Comparison of ENCODE assay signal across 8 cellular contexts in genomic region chr22:41444360-41445170, GRCh38. TPM values are rescaled to one million over a fixed set of nuclear protein-coding genes. Genes with fewer than 3 reads are reported as not detected.
DNase-seq lines count a peak whose midpoint lies in the region; ATAC-seq, FAIRE-seq and TF ChIP-seq lines count a peak whose summit lies in the region.

No MANE protein-coding gene starts in this region.

- peak overlapping the region; percentile 98 for H3K4me3 Mint-ChIP-seq in mesothelial cell of epicardium

- H3K27ac Mint-ChIP-seq in mesothelial cell of epicardium, result peak overlapping the region; percentile 98

- H3K36me3 ChIP-seq in HUES48 (ENCODE audit: control insufficient read depth, insufficient read depth, low read length), result peaks cover 30% of the 10 kb centered on the region
- peaks cover 28% of the 10 kb centered on the region; the same call in 1 of the 2 replicates for H3K36me3 ChIP-seq in OCI-LY7 (ENCODE audit: insufficient read depth, low read length)
- H3K36me3 ChIP-seq in endothelial cell of umbilical vein (ENCODE audit: control insufficient read depth in 2 of 2, extremely low read depth in 1 of 2, insufficient read depth in 2 of 2, low read length in 2 of 2), result no peaks in the 10 kb centered on the region

- H3K4me3 ChIP-seq in HUES48 (ENCODE audit: low read depth, low read length) (peak overlapping the region; percentile 80), OCI-LY7 (ENCODE audit: low read depth, low read length, poor library complexity, severe bottlenecking) (peak overlapping the region; percentile 83), endothelial cell of umbilical vein (replicated peaks in 1 of 3; ENCODE audit: insufficient read depth in 1 of 3, low read depth in 1 of 3, low read length in 3 of 3) (peak overlapping the region; percentile 95 to 100 (median 96))

- POLR2A ChIA-PET in OCI-LY7 (lab: Charles Lee) (interaction anchor here (1.0 kb wide), 1 partner anchor 24 kb away, joined by 9 read pairs; the partner anchor contains the start of genes ACO2 and PHF5A), endothelial cell of umbilical vein (lab: Charles Lee) (interaction anchor here (0.6 to 2.3 kb wide), 3 partner anchors 27 to 63 kb away, joined by 3 to 6 read pairs (median 5); no protein-coding TSS in a partner anchor)

- peak; percentile 52 for ATAC-seq in GM21381 (IDR thresholded peaks at IDR 0.05; ENCODE audit: unreplicated experiment)

- FAIRE-seq in endothelial cell of umbilical vein (lab: Jason Lieb, UNC), result peak; percentile 97

- H3K9me1 ChIP-seq in endothelial cell of umbilical vein (replicated peaks; ENCODE audit: control insufficient read depth, extremely low read depth, insufficient read depth, low read length), result no peaks in the 10 kb centered on the region

- TF ChIP-seq POLR2A in endothelial cell of umbilical vein (IDR thresholded peaks at IDR 0.05; ENCODE audit: low read depth, low read length), result peak; percentile 73

- H3K4me2 ChIP-seq in OCI-LY7 (ENCODE audit: low read length) (peak overlapping the region; percentile 98), endothelial cell of umbilical vein (ENCODE audit: insufficient read depth, low read length) (peak overlapping the region; percentile 92)

- no peaks in the 10 kb centered on the region for H3K9me3 ChIP-seq in HUES48 (ENCODE audit: control insufficient read depth, insufficient read depth, low read length)
- no peaks in the 10 kb centered on the region for H3K9me3 ChIP-seq in OCI-LY7 (ENCODE audit: low read length)
- H3K9me3 ChIP-seq in endothelial cell of umbilical vein (replicated peaks; ENCODE audit: control insufficient read depth, insufficient read depth, low read length), result no peaks in the 10 kb centered on the region

- peak overlapping the region; percentile 93 for H3K9ac ChIP-seq in HUES48 (ENCODE audit: low read depth, low read length)
- H3K9ac ChIP-seq in endothelial cell of umbilical vein (replicated peaks; ENCODE audit: extremely low read depth, insufficient read depth, low read length), result peak overlapping the region; percentile 89

- H3K27ac ChIP-seq in HUES48 (ENCODE audit: low read depth, low read length), result peak overlapping the region; percentile 100
- peak overlapping the region; percentile 85 for H3K27ac ChIP-seq in OCI-LY7 (ENCODE audit: low read depth, low read length, poor library complexity, severe bottlenecking)
- H3K27ac ChIP-seq in endothelial cell of umbilical vein (ENCODE audit: insufficient read depth, low read depth, low read length), result peak overlapping the region; percentile 32

- H3K9me3 Mint-ChIP-seq in mesothelial cell of epicardium, result no peaks in the 10 kb centered on the region

- H3K79me2 ChIP-seq in OCI-LY7 (ENCODE audit: insufficient read depth, low read depth, low read length) (peaks cover 53% of the 10 kb centered on the region), endothelial cell of umbilical vein (ENCODE audit: control insufficient read depth, insufficient read depth, low read length) (peaks cover 63% of the 10 kb centered on the region)

- peaks cover 23% of the 10 kb centered on the region for H3K4me1 Mint-ChIP-seq in mesothelial cell of epicardium

- peak; percentile 96 for DNase-seq in COLO829 (ENCODE audit: low spot score)
- DNase-seq in OCI-LY7 (ENCODE audit: low spot score), result peak; percentile 97
- peak; percentile 78 for DNase-seq in activated T-cell treated with anti-CD3 and anti-CD28 coated beads for 24 hours (ENCODE audit: low read depth)
- peak; percentile 99 for DNase-seq in endothelial cell of umbilical vein (ENCODE audit: low read depth, low spot score)
- DNase-seq in mesothelial cell of epicardium (ENCODE audit: low spot score in 2 of 2, unreplicated experiment in 2 of 2), result peak; percentile 92 to 96
- DNase-seq in stimulated activated CD8-positive, alpha-beta memory T cell treated with anti-CD3 and anti-CD28 coated beads, Interleukin-15, amount 100 ng/mL, for 24 hours (ENCODE audit: low read depth), result peak; percentile 57

- peak overlapping the region; percentile 51; the same call in 1 of the 2 replicates for H2AFZ ChIP-seq in OCI-LY7 (ENCODE audit: low read length)
- peak overlapping the region; percentile 19 for H2AFZ ChIP-seq in endothelial cell of umbilical vein (ENCODE audit: low read depth, low read length)

- CTCF ChIA-PET in OCI-LY7 (lab: Charles Lee; ENCODE audit: unreplicated experiment), result no interaction called here
- CTCF ChIA-PET in endothelial cell of umbilical vein (lab: Charles Lee), result interaction anchor here (1.2 to 2.8 kb wide), 5 partner anchors 11 to 82 kb away, joined by 3 to 20 read pairs (median 4); partner anchors contain the start of gene PHF5A

- no peaks in the 10 kb centered on the region for H3K27me3 Mint-ChIP-seq in mesothelial cell of epicardium (ENCODE audit: low read depth)

- peaks cover 6% of the 10 kb centered on the region for H3K4me1 ChIP-seq in HUES48 (ENCODE audit: control insufficient read depth, insufficient read depth, low read length)
- H3K4me1 ChIP-seq in OCI-LY7 (ENCODE audit: insufficient read depth, low read length, poor library complexity, severe bottlenecking), result peaks cover 14% of the 10 kb centered on the region
- H3K4me1 ChIP-seq in endothelial cell of umbilical vein (ENCODE audit: control insufficient read depth, extremely low read depth, insufficient read depth, low read length), result peaks cover 4% of the 10 kb centered on the region

- TF ChIP-seq CTCF in OCI-LY7 (conservative IDR thresholded peaks at IDR 0.05; ENCODE audit: low read length), result no peak
- TF ChIP-seq CTCF in endothelial cell of umbilical vein (IDR thresholded peaks at IDR 0.05; ENCODE audit: extremely low read depth in 1 of 2, insufficient read depth in 1 of 2, low read depth in 1 of 2, low read length in 2 of 2), result no peak
- no peak for TF ChIP-seq CTCF in mesothelial cell of epicardium (IDR thresholded peaks at IDR 0.05; ENCODE audit: unreplicated experiment)

- intact Hi-C loops in OCI-LY7 (cut with micrococcal nuclease; ENCODE audit: unreplicated experiment), result loop anchor here (5.0 to 10.0 kb wide), 3 partner anchors 157 to 1170 kb away; partner anchors contain the start of genes EP300, POLDIP3 and RANGAP1
- intact Hi-C loops in endothelial cell of umbilical vein (cut with micrococcal nuclease), result loop anchor here (1.0 kb wide), 1 partner anchor 24 kb away; the partner anchor contains the start of gene PHF5A

- H3K27me3 ChIP-seq in HUES48 (ENCODE audit: control insufficient read depth, insufficient read depth, low read length) (no peaks in the 10 kb centered on the region), endothelial cell of umbilical vein (ENCODE audit: control insufficient read depth in 2 of 2, insufficient read depth in 2 of 2, low read length in 2 of 2) (no peaks in the 10 kb centered on the region)

- H3K36me3 Mint-ChIP-seq in mesothelial cell of epicardium, result peaks cover 1% of the 10 kb centered on the region

- H3K9me2 ChIP-seq in OCI-LY7 (ENCODE audit: insufficient read depth, low read length), result no peaks in the 10 kb centered on the region

- dilution Hi-C loops in endothelial cell of umbilical vein (cut with MboI; ENCODE audit: extremely low pct_ligation_motif_present, low sequenced_read_pairs), result no loop called here

- BruUV-seq in OCI-LY7 (replicated peaks; lab: Mats Ljungman, UMichigan) (no TSS peak), endothelial cell of umbilical vein (replicated peaks; lab: Mats Ljungman, UMichigan) (no TSS peak)

- H4K20me1 ChIP-seq in OCI-LY7 (ENCODE audit: insufficient read depth, low read length) (no peaks in the 10 kb centered on the region), endothelial cell of umbilical vein (replicated peaks; ENCODE audit: control insufficient read depth, extremely low read depth, insufficient read depth, low read length) (peaks cover 4% of the 10 kb centered on the region)

TF ChIP-seq in endothelial cell of umbilical vein, 7 proteins besides CTCF, POLR2A, EP300 and RAD21 (continues in another document):
- TF ChIP-seq FOS (IDR thresholded peaks at IDR 0.05; ENCODE audit: borderline replicate concordance, insufficient read depth, low read length) (no peak), MYC (IDR thresholded peaks at IDR 0.05; ENCODE audit: low read depth, low read length) (no peak)

RNA-seq across cellular contexts. Expression of gene TOB2, which starts 2.0 kb away (rescaled TPM):
- 13.5 and 13.9 TPM in 2 replicates for total RNA-seq in OCI-LY7 (2014; rRNA removed; shearing (Covaris generic))
- total RNA-seq in OCI-LY7 (2022), result 19.9 and 27.0 TPM in 2 replicates
- total RNA-seq in endothelial cell of umbilical vein, result 39.4 and 44.7 TPM in 2 replicates
- polyA plus RNA-seq in endothelial cell of umbilical vein, result 21.7 and 23.2 TPM in 2 replicates
- polyA plus RNA-seq in endothelial cell of umbilical vein (2011; cell fraction: cytosol; rRNA removed), result 20.4 and 20.6 TPM in 2 replicates
- polyA plus RNA-seq in endothelial cell of umbilical vein (2011; cell fraction: nucleus; rRNA removed), result 11.4 and 11.7 TPM in 2 replicates
- polyA plus RNA-seq in endothelial cell of umbilical vein (2012), result 19.8 and 23.9 TPM in 2 replicates
- polyA minus RNA-seq in endothelial cell of umbilical vein, result 19.8 and 23.1 TPM in 2 replicates
- polyA minus RNA-seq in endothelial cell of umbilical vein (2011; cell fraction: cytosol; rRNA and poly(A)+ RNA removed), result 13.4 TPM
- polyA minus RNA-seq in endothelial cell of umbilical vein (2011; cell fraction: nucleus; rRNA and poly(A)+ RNA removed), result 6.5 and 7.0 TPM in 2 replicates
- 40.2 to 44.0 TPM (median 42.1 TPM) in 3 replicates for total RNA-seq in mesothelial cell of epicardium

RNA-seq across cellular contexts. Expression of gene PHF5A, which starts 23.9 kb away (rescaled TPM):
- 87.9 and 98.8 TPM in 2 replicates for total RNA-seq in OCI-LY7 (2014; rRNA removed; shearing (Covaris generic))
- total RNA-seq in OCI-LY7 (2022) (60.9 and 62.1 TPM in 2 replicates), endothelial cell of umbilical vein (55.9 and 63.7 TPM in 2 replicates), mesothelial cell of epicardium (38.0 to 47.8 TPM (median 44.2 TPM) in 3 replicates)
- 51.8 and 61.1 TPM in 2 replicates for polyA plus RNA-seq in endothelial cell of umbilical vein
- polyA plus RNA-seq in endothelial cell of umbilical vein (2011; cell fraction: cytosol; rRNA removed), result 65.5 and 70.9 TPM in 2 replicates
- 27.0 and 36.6 TPM in 2 replicates for polyA plus RNA-seq in endothelial cell of umbilical vein (2011; cell fraction: nucleus; rRNA removed)
- 38.4 and 51.8 TPM in 2 replicates for polyA plus RNA-seq in endothelial cell of umbilical vein (2012)
- polyA minus RNA-seq in endothelial cell of umbilical vein, result 54.0 and 58.0 TPM in 2 replicates
- polyA minus RNA-seq in endothelial cell of umbilical vein (2011; cell fraction: cytosol; rRNA and poly(A)+ RNA removed), result 18.6 TPM
- polyA minus RNA-seq in endothelial cell of umbilical vein (2011; cell fraction: nucleus; rRNA and poly(A)+ RNA removed), result 7.7 and 9.0 TPM in 2 replicates

RNA-seq across cellular contexts. Expression of gene ACO2, which starts 24.4 kb away (rescaled TPM):
- 61.5 and 69.0 TPM in 2 replicates for total RNA-seq in OCI-LY7 (2014; rRNA removed; shearing (Covaris generic))
- total RNA-seq in OCI-LY7 (2022), result 102 and 107 TPM in 2 replicates
- 79.1 and 79.7 TPM in 2 replicates for total RNA-seq in endothelial cell of umbilical vein
- polyA plus RNA-seq in endothelial cell of umbilical vein, result 62.0 and 63.8 TPM in 2 replicates
- polyA plus RNA-seq in endothelial cell of umbilical vein (2011; cell fraction: cytosol; rRNA removed), result 48.9 and 49.9 TPM in 2 replicates
- 81.7 and 89.1 TPM in 2 replicates for polyA plus RNA-seq in endothelial cell of umbilical vein (2011; cell fraction: nucleus; rRNA removed)
- 72.1 and 81.8 TPM in 2 replicates for polyA plus RNA-seq in endothelial cell of umbilical vein (2012)
- polyA minus RNA-seq in endothelial cell of umbilical vein, result 53.7 and 54.7 TPM in 2 replicates
- polyA minus RNA-seq in endothelial cell of umbilical vein (2011; cell fraction: cytosol; rRNA and poly(A)+ RNA removed), result 20.1 TPM
- polyA minus RNA-seq in endothelial cell of umbilical vein (2011; cell fraction: nucleus; rRNA and poly(A)+ RNA removed), result 35.2 and 43.7 TPM in 2 replicates
- total RNA-seq in mesothelial cell of epicardium, result 66.9 to 69.9 TPM (median 69.4 TPM) in 3 replicates

Comparison
In these comparisons a context has a peak if more than half of its experiments do, and no peak if none do; other contexts are left out.
1. Peak in every context shown above with its lines: DNase-seq, ATAC-seq, H3K4me3 ChIP-seq and H3K27ac ChIP-seq.
2. H3K27ac ChIP-seq: peak in every context shown above with its lines; median percentile 100 in HUES48; 85 in OCI-LY7; 32 in endothelial cell of umbilical vein.